In genomic region chr11:114049766-114050165, GRCh38 we compare ENCODE assay signal across 6 cellular contexts. TPM values are rescaled to one million over a fixed set of nuclear protein-coding genes. Genes with fewer than 3 reads are reported as not detected.
"Had no signal": no experiment of that assay in that cellular context is flagged by ENCODE, and none has a peak within 500 bp of the region (broad histone marks: within the 10 kb centered on the region; RNA-seq: fewer than 3 reads in every experiment).

No MANE protein-coding gene starts in this region.

RNA-seq across cellular contexts. Expression of gene ZBTB16, which starts 9.7 kb away (rescaled TPM):
- total RNA-seq: GM23248, H4, H7, HepG2, HFFc6, HT1080 had no signal
